In the genomic region with DNA sequence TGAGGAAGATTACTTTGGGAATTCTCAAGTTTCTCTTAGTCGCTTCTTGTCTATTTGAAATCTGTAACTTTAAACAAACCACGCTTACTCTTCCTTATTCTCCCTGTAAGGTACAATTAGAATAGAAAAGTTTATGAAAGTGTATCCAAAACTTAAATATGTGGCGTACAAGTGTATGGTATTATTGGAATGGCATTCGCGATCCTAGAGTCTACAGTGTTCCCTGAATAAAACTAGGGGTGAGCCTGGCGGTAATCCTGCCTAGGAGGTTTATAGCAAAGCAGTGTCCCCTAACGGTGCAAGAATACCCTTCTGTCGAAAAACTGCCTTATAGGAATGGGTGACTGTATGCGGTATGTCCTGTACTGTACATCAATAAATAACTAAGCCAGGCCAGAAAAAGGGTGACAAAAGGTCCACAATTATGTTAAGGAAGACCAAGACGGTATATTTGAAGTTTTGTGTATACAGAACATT, we compare ENCODE assay signal across 8 cellular contexts. TPM values are rescaled to one million over a fixed set of nuclear protein-coding genes. Genes with fewer than 3 reads are reported as not detected.
DNase-seq lines count a peak whose midpoint lies in the region; ATAC-seq, FAIRE-seq and TF ChIP-seq lines count a peak whose summit lies in the region.

No MANE protein-coding gene starts in this region.

- no peak overlapping the region for H3K18ac ChIP-seq in neuronal stem cell (ENCODE audit: low read length)

- H3K4me1 ChIP-seq in effector memory CD4-positive, alpha-beta T cell (ENCODE audit: control insufficient read depth, insufficient read depth, low read length, poor library complexity, severe bottlenecking) = peaks cover 8% of the 10 kb centered on the region
- H3K4me1 ChIP-seq in neuronal stem cell (ENCODE audit: control insufficient read depth in 2 of 2, insufficient read depth in 1 of 2, low read depth in 1 of 2, low read length in 2 of 2) = peaks cover 1 to 5% of the 10 kb centered on the region in 2 donors

- no peak for FAIRE-seq in H54 (lab: Jason Lieb, UNC)

- no peaks in the 10 kb centered on the region for H3K36me3 ChIP-seq in effector memory CD4-positive, alpha-beta T cell (ENCODE audit: control insufficient read depth, insufficient read depth, low read length)
- peaks cover 0 to 3% of the 10 kb centered on the region in 2 donors for H3K36me3 ChIP-seq in neuronal stem cell (replicated peaks in 1 of 2; ENCODE audit: control insufficient read depth in 2 of 2, insufficient read depth in 2 of 2, low read length in 2 of 2)

- H3K14ac ChIP-seq in neuronal stem cell (ENCODE audit: low read length) = no peak overlapping the region

- H2BK120ac ChIP-seq in neuronal stem cell (ENCODE audit: low read depth, low read length) = no peak overlapping the region

- no peak overlapping the region for H2BK15ac ChIP-seq in neuronal stem cell (ENCODE audit: low read length)

- H3K9ac ChIP-seq in neuronal stem cell (ENCODE audit: low read depth, low read length, poor library complexity) = no peak overlapping the region

- H3K79me1 ChIP-seq in neuronal stem cell (ENCODE audit: low read depth, low read length) = peaks cover 4% of the 10 kb centered on the region

- ATAC-seq in GM21723 (IDR thresholded peaks at IDR 0.05; ENCODE audit: unreplicated experiment) = no peak

- peak overlapping the region; percentile 87 for H2AFZ ChIP-seq in neuronal stem cell (ENCODE audit: low read length)

- WGBS in neuronal stem cell (ENCODE audit: extremely low coverage in 2 of 2, insufficient read length in 2 of 2, insufficient replicate concordance in 1 of 2), 2 donors = no CpG with 5 or more reads among the region's 10 CpGs

- no peak overlapping the region for H2AK5ac ChIP-seq in neuronal stem cell (ENCODE audit: low read depth, low read length)

- H3K9me3 ChIP-seq in effector memory CD4-positive, alpha-beta T cell (ENCODE audit: control insufficient read depth, low read length) = no peaks in the 10 kb centered on the region
- peaks cover 0 to 4% of the 10 kb centered on the region in 2 donors for H3K9me3 ChIP-seq in neuronal stem cell (replicated peaks in 1 of 2; ENCODE audit: control insufficient read depth in 2 of 2, insufficient read depth in 1 of 2, low read depth in 1 of 2, low read length in 2 of 2)

- no peaks in the 10 kb centered on the region for H3K27me3 ChIP-seq in effector memory CD4-positive, alpha-beta T cell (replicated peaks; ENCODE audit: control insufficient read depth, insufficient read depth, low read length, poor library complexity, severe bottlenecking)
- peaks cover 0 to 10% (median 3%) of the 10 kb centered on the region in 3 experiments for H3K27me3 ChIP-seq in neuronal stem cell (ENCODE audit: control insufficient read depth in 3 of 3, insufficient read depth in 3 of 3, low read depth in 1 of 3, low read length in 3 of 3)

- TF ChIP-seq POLR2A in H54 (IDR thresholded peaks at IDR 0.05; ENCODE audit: low read depth, low read length) = no peak

- no peak overlapping the region for H3K23ac ChIP-seq in neuronal stem cell (ENCODE audit: low read depth, low read length, poor library complexity)

- H4K8ac ChIP-seq in neuronal stem cell (ENCODE audit: low read depth, low read length) = no peak overlapping the region

- no peak overlapping the region for H4K91ac ChIP-seq in neuronal stem cell (ENCODE audit: low read depth, low read length, poor library complexity)

- H2BK12ac ChIP-seq in neuronal stem cell (ENCODE audit: low read length) = no peak overlapping the region

- H2BK5ac ChIP-seq in neuronal stem cell (ENCODE audit: low read length) = no peak overlapping the region

- H3K4ac ChIP-seq in neuronal stem cell (ENCODE audit: low read length) = no peak overlapping the region

- DNase-seq in EL = peak; percentile 47
- peak; percentile 18 for DNase-seq in NCI-H69 (lab: John Stamatoyannopoulos, UW)
- DNase-seq in effector memory CD4-positive, alpha-beta T cell = no peak
- DNase-seq in neuronal stem cell (ENCODE audit: low spot score) = no peak
- DNase-seq in H54 (ENCODE audit: insufficient read length, low spot score) = no peak
- no peak for DNase-seq in NCI-H446 (lab: John Stamatoyannopoulos, UW)
- DNase-seq in stimulated activated naive CD4-positive, alpha-beta T cell (lab: John Stamatoyannopoulos, UW) = no peak

- peak overlapping the region; percentile 98 for H3K27ac ChIP-seq in effector memory CD4-positive, alpha-beta T cell (ENCODE audit: insufficient read depth, low read length, poor library complexity, severe bottlenecking)
- no peak overlapping the region for H3K27ac ChIP-seq in neuronal stem cell (replicated peaks; ENCODE audit: low read length)

- H3K4me3 ChIP-seq in effector memory CD4-positive, alpha-beta T cell (ENCODE audit: insufficient read depth, low read depth, low read length, poor library complexity, severe bottlenecking) = peak overlapping the region; percentile 84
- peak overlapping the region in 1 of 2 donors; percentile 78 for H3K4me3 ChIP-seq in neuronal stem cell (ENCODE audit: low read length in 2 of 2)

- peak overlapping the region; percentile 51 for H3K4me2 ChIP-seq in neuronal stem cell (ENCODE audit: insufficient read depth, low read length, poor library complexity, severe bottlenecking)

RNA-seq across cellular contexts. Expression of a gene that starts 1.2 kb away (rescaled TPM):
- polyA plus RNA-seq in neuronal stem cell (2013, experiment 1 of 2) = 12.5 TPM
- polyA plus RNA-seq in neuronal stem cell (2013, experiment 2 of 2) = 14.1 TPM

RNA-seq across cellular contexts. Expression of a gene that starts 19.4 kb away (rescaled TPM):
- polyA plus RNA-seq in neuronal stem cell (2013, experiment 1 of 2) = 13.3 TPM
- 13.2 TPM for polyA plus RNA-seq in neuronal stem cell (2013, experiment 2 of 2)

Comparison
In these comparisons a context has a peak if more than half of its experiments do, and no peak if none do; other contexts are left out.
1. DNase-seq: peak in EL (single experiment) and NCI-H69 (single experiment); none in effector memory CD4-positive, alpha-beta T cell (0 of 3), neuronal stem cell (single experiment), H54 (single experiment), NCI-H446 (0 of 2) and stimulated activated naive CD4-positive, alpha-beta T cell (0 of 6).